ENCODE assay signal across 8 cellular contexts in genomic region chr19:18291590-18292459, GRCh38. TPM values are rescaled to one million over a fixed set of nuclear protein-coding genes. Genes with fewer than 3 reads are reported as not detected.
DNase-seq lines count a peak whose midpoint lies in the region; ATAC-seq and TF ChIP-seq lines count a peak whose summit lies in the region.

No MANE protein-coding gene starts in this region.

- no peaks in the 10 kb centered on the region for H3K36me3 ChIP-seq in GM23338 (ENCODE audit: insufficient read depth)

- H3K27ac ChIP-seq in GM23338 (ENCODE audit: low read depth), result peak overlapping the region; percentile 98

- CTCF ChIA-PET in activated CD8-positive, alpha-beta T cell treated with anti-CD3 and anti-CD28 coated beads for 36 hours (lab: Charles Lee), result interaction anchor here (1.0 to 8.0 kb wide), 6 partner anchors 12 to 97 kb away, joined by 5 to 119 read pairs (median 7); partner anchors contain the start of genes JUND and LSM4

- H2AFZ ChIP-seq in GM23338, result peak overlapping the region; percentile 66

- H3K4me1 ChIP-seq in GM23338 (ENCODE audit: insufficient read depth), result peaks cover 45% of the 10 kb centered on the region

- peak; percentile 56 for DNase-seq in DMS79 (lab: John Stamatoyannopoulos, UW)
- DNase-seq in GM23338 (ENCODE audit: low spot score), result peak; percentile 86
- DNase-seq in NCI-H2196 treated with DMSO at 0.1 percent for 48 hours (lab: John Stamatoyannopoulos, UW; ENCODE audit: unreplicated experiment), result peak; percentile 51
- peak; percentile 98 for DNase-seq in activated CD8-positive, alpha-beta T cell treated with anti-CD3 and anti-CD28 coated beads for 36 hours
- peak; percentile 69 for DNase-seq in effector CD8-positive, alpha-beta T cell (lab: John Stamatoyannopoulos, UW)
- DNase-seq in lung microvascular endothelial cell (ENCODE audit: low read depth in 2 of 2), result peak; percentile 66 to 82
- DNase-seq in stimulated activated CD8-positive, alpha-beta memory T cell treated with anti-CD3 and anti-CD28 coated beads, Interleukin-12 subunit alpha, Interleukin-12 subunit beta, amount 100 ng/mL, for 4 hours (ENCODE audit: low read depth), result peak; percentile 80
- no peak for DNase-seq in amniotic stem cell (lab: John Stamatoyannopoulos, UW)

- peak overlapping the region; percentile 92 for H3K4me3 ChIP-seq in GM23338

- H3K27me3 Mint-ChIP-seq in GM23338 (ENCODE audit: insufficient read depth, low read depth, poor library complexity), result peaks cover 26% of the 10 kb centered on the region
- no peaks in the 10 kb centered on the region for H3K27me3 Mint-ChIP-seq in activated CD8-positive, alpha-beta T cell treated with anti-CD3 and anti-CD28 coated beads for 36 hours

- no peaks in the 10 kb centered on the region for H3K9me2 ChIP-seq in GM23338 (ENCODE audit: insufficient read depth)

- H4K20me1 ChIP-seq in GM23338 (replicated peaks; ENCODE audit: insufficient read depth), result no peaks in the 10 kb centered on the region

- intact Hi-C loops in activated CD8-positive, alpha-beta T cell treated with anti-CD3 and anti-CD28 coated beads for 36 hours (cut with micrococcal nuclease), result loop anchor here (2.0 kb wide), 1 partner anchor 13 kb away; no protein-coding TSS in a partner anchor

- H3K27ac Mint-ChIP-seq in GM23338, result peak overlapping the region; percentile 97
- H3K27ac Mint-ChIP-seq in activated CD8-positive, alpha-beta T cell treated with anti-CD3 and anti-CD28 coated beads for 36 hours, result peak overlapping the region; percentile 93

- H3K4me3 Mint-ChIP-seq in GM23338, result peak overlapping the region; percentile 86
- H3K4me3 Mint-ChIP-seq in activated CD8-positive, alpha-beta T cell treated with anti-CD3 and anti-CD28 coated beads for 36 hours, result peak overlapping the region; percentile 85

- peaks cover 2% of the 10 kb centered on the region; the same call in 1 of the 3 replicates for H3K9me3 Mint-ChIP-seq in GM23338
- H3K9me3 Mint-ChIP-seq in activated CD8-positive, alpha-beta T cell treated with anti-CD3 and anti-CD28 coated beads for 36 hours, result no peaks in the 10 kb centered on the region

- peak overlapping the region; percentile 94 for H3K4me2 ChIP-seq in GM23338

- H3K4me1 Mint-ChIP-seq in GM23338, result peaks cover 38% of the 10 kb centered on the region
- H3K4me1 Mint-ChIP-seq in activated CD8-positive, alpha-beta T cell treated with anti-CD3 and anti-CD28 coated beads for 36 hours (ENCODE audit: low read depth), result peaks cover 64% of the 10 kb centered on the region

- no peaks in the 10 kb centered on the region; the same call in 1 of the 2 replicates for H3K79me2 ChIP-seq in GM23338 (replicated peaks; ENCODE audit: insufficient read depth)

- H3K36me3 Mint-ChIP-seq in GM23338 (ENCODE audit: low read depth), result no peaks in the 10 kb centered on the region
- peaks cover 32% of the 10 kb centered on the region for H3K36me3 Mint-ChIP-seq in activated CD8-positive, alpha-beta T cell treated with anti-CD3 and anti-CD28 coated beads for 36 hours (ENCODE audit: low read depth)

- H3K27me3 ChIP-seq in GM23338 (ENCODE audit: insufficient read depth), result peaks cover 2% of the 10 kb centered on the region; the same call in 1 of the 2 replicates

- POLR2A ChIA-PET in activated CD8-positive, alpha-beta T cell treated with anti-CD3 and anti-CD28 coated beads for 36 hours (lab: Charles Lee), result interaction anchor here (0.7 to 6.5 kb wide), 8 partner anchors 7 to 131 kb away, joined by 4 to 225 read pairs (median 8); partner anchors contain the start of genes IQCN, JUND and LSM4

- ATAC-seq in GM23338, result peak; percentile 42
- peak; percentile 57 for ATAC-seq in activated CD8-positive, alpha-beta T cell treated with anti-CD3 and anti-CD28 coated beads for 36 hours

- no peak for TF ChIP-seq CTCF in GM23338 (conservative IDR thresholded peaks at IDR 0.05; ENCODE audit: low read depth in 2 of 2)
- no peak for TF ChIP-seq CTCF in activated CD8-positive, alpha-beta T cell treated with anti-CD3 and anti-CD28 coated beads for 36 hours (IDR thresholded peaks at IDR 0.05)

- H3F3A ChIP-seq in GM23338 (replicated peaks; ENCODE audit: low read depth), result peaks cover 27% of the 10 kb centered on the region

TF ChIP-seq in GM23338, 12 proteins besides CTCF, POLR2A, EP300 and RAD21 (continues in another document):
- TF ChIP-seq EZH2phosphoT487 (IDR thresholded peaks at IDR 0.05; ENCODE audit: unreplicated experiment) (no peak), ZNF462 (CRISPR knock-in tag; IDR thresholded peaks at IDR 0.05) (no peak), STAT1 (IDR thresholded peaks at IDR 0.05; ENCODE audit: unreplicated experiment) (no peak), ZNF114 (CRISPR knock-in tag; IDR thresholded peaks at IDR 0.05) (no peak), EZH2 (IDR thresholded peaks at IDR 0.05; ENCODE audit: low read depth, unreplicated experiment) (peak; percentile 25), JUNB (IDR thresholded peaks at IDR 0.05; ENCODE audit: unreplicated experiment) (no peak)

RNA-seq across cellular contexts. Expression of gene JUND, which starts 10.4 kb away (rescaled TPM):
- 154 and 181 TPM in 2 replicates for total RNA-seq in GM23338 (2014; rRNA removed; shearing (Covaris generic))
- polyA plus RNA-seq in GM23338 (2016; fragmentation: Nextera tagmentation; extraction: Ambion mirVana), result 40.0 and 52.5 TPM in 2 replicates
- total RNA-seq in activated CD8-positive, alpha-beta T cell treated with anti-CD3 and anti-CD28 coated beads for 36 hours, result 100 to 1,000 TPM; 527 to 530 TPM
- total RNA-seq in lung microvascular endothelial cell, result 55.4 and 117 TPM in 2 replicates

RNA-seq across cellular contexts. Expression of gene IQCN, which starts 17.6 kb away (rescaled TPM):
- 0.35 and 0.89 TPM in 2 replicates for total RNA-seq in GM23338 (2014; rRNA removed; shearing (Covaris generic))
- 0.10 TPM in 1 of 2 replicates, not detected in the other for polyA plus RNA-seq in GM23338 (2016; fragmentation: Nextera tagmentation; extraction: Ambion mirVana)
- under 1 TPM; 0.59 to 0.69 TPM for total RNA-seq in activated CD8-positive, alpha-beta T cell treated with anti-CD3 and anti-CD28 coated beads for 36 hours
- total RNA-seq in lung microvascular endothelial cell, result under 0.01 TPM in 2 replicates

RNA-seq across cellular contexts. Expression of gene LSM4, which starts 31.1 kb away (rescaled TPM):
- total RNA-seq in GM23338 (2014; rRNA removed; shearing (Covaris generic)), result 511 and 591 TPM in 2 replicates
- polyA plus RNA-seq in GM23338 (2016; fragmentation: Nextera tagmentation; extraction: Ambion mirVana), result 637 and 641 TPM in 2 replicates
- total RNA-seq in activated CD8-positive, alpha-beta T cell treated with anti-CD3 and anti-CD28 coated beads for 36 hours, result 100 to 1,000 TPM; 426 to 433 TPM
- total RNA-seq in lung microvascular endothelial cell, result 86.1 and 110 TPM in 2 replicates

RNA-seq across cellular contexts. Expression of gene PGPEP1, which starts 48.6 kb away (rescaled TPM):
- total RNA-seq in GM23338 (2014; rRNA removed; shearing (Covaris generic)), result 18.9 and 27.6 TPM in 2 replicates
- 15.5 and 19.4 TPM in 2 replicates for polyA plus RNA-seq in GM23338 (2016; fragmentation: Nextera tagmentation; extraction: Ambion mirVana)
- total RNA-seq in activated CD8-positive, alpha-beta T cell treated with anti-CD3 and anti-CD28 coated beads for 36 hours, result 10 to 100 TPM; 21.7 to 23.9 TPM
- 12.1 and 14.8 TPM in 2 replicates for total RNA-seq in lung microvascular endothelial cell
